Comparison of ENCODE assay signal across 26 cellular contexts in genomic region chr16:25544294-25544693, GRCh38.
"Had no signal": no experiment of that assay in that cellular context is flagged by ENCODE, and none has a peak within 500 bp of the region (broad histone marks: within the 10 kb centered on the region; RNA-seq: fewer than 3 reads in every experiment).

No MANE protein-coding gene starts in this region.

- H2AFZ ChIP-seq: hepatocyte had no signal

- H3K27me3 ChIP-seq: colonic mucosa, dorsolateral prefrontal cortex, esophagus squamous epithelium, gastrocnemius medialis, heart left ventricle, hepatocyte had no signal

- H3K27ac ChIP-seq: colonic mucosa, coronary artery, dorsolateral prefrontal cortex, epithelial cell of prostate, esophagus squamous epithelium, gastrocnemius medialis, gastroesophageal sphincter, heart left ventricle, heart right ventricle, hepatocyte had no signal

- ATAC-seq: effector memory CD8-positive, alpha-beta T cell; esophagus mucosa; gastrocnemius medialis; gastroesophageal sphincter; heart left ventricle; heart right ventricle had no signal

- H3K79me2 ChIP-seq: hepatocyte had no signal

- FAIRE-seq: colon, endometrium, endothelial cell of umbilical vein, frontal cortex had no signal

- H3K36me3 ChIP-seq: colonic mucosa, esophagus squamous epithelium, gastrocnemius medialis, gastroesophageal sphincter, heart left ventricle, heart right ventricle had no signal

- H3K4me3 ChIP-seq: colonic mucosa, coronary artery, dorsolateral prefrontal cortex, esophagus squamous epithelium, gastrocnemius medialis, gastroesophageal sphincter, heart left ventricle, heart right ventricle, hepatocyte had no signal

- DNase-seq: colonic mucosa; cortex of kidney; dermis blood vessel endothelial cell; dorsolateral prefrontal cortex; effector CD4-positive, alpha-beta T cell; effector CD8-positive, alpha-beta T cell; effector memory CD4-positive, alpha-beta T cell; effector memory CD8-positive, alpha-beta T cell; endodermal cell; erythroblast; esophagus squamous epithelium; foreskin fibroblast; foreskin melanocyte; gastrocnemius medialis; glutamatergic neuron; heart left ventricle; heart right ventricle had no signal

- H3K4me2 ChIP-seq: hepatocyte had no signal

- H3K4me1 ChIP-seq: colonic mucosa, esophagus squamous epithelium, gastrocnemius medialis, gastroesophageal sphincter, heart left ventricle, heart right ventricle had no signal

- H3K9me3 ChIP-seq: colonic mucosa, esophagus squamous epithelium, gastrocnemius medialis, gastroesophageal sphincter, heart left ventricle, heart right ventricle had no signal
